ENCODE assay signal across 1 cellular context in the genomic region with DNA sequence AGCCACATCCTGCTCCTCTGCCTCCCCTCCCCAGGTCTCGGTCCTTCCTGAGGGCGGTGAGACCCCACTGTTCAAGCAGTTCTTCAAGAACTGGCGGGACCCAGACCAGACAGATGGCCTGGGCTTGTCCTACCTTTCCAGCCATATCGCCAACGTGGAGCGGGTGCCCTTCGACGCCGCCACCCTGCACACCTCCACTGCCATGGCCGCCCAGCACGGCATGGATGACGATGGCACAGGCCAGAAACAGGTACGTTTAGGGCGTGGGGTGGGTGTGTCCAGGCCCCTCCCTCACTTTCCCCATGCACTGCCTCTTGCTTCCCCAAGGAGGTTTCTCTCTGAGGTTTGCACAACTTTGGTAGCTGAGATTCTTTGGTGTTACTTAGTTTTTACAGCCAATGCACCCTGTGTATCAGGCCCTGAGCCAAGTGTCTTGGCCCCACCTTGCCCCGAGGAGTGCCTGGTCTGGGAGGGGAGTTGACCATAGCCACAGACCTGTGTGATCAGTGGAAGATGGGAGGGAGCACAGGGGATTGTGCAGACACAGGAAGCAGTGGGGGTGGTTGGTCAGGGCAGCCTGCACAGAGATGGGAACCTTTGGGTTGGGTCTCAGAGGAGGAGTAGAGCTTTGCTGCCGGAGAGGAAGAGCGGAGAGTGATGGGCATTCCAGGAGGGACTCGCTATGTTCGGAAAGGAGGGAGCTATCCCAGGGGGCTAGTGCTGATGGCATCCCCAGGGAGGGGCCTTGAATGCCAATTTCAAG.
TF ChIP-seq lines count a peak whose summit lies in the region.

No MANE protein-coding gene starts in this region.

TF ChIP-seq in HepG2, 621 proteins besides CTCF, POLR2A, EP300 and RAD21:
- TF ChIP-seq RBFOX2 (IDR thresholded peaks at IDR 0.05; ENCODE audit: low read depth, low read length) (peak; percentile 45; the same call in 1 of the 2 replicates), AGO2 (optimal IDR thresholded peaks at IDR 0.05; ENCODE audit: low read depth, low read length) (peak; percentile 76), TFDP2 (CRISPR knock-in tag; IDR thresholded peaks at IDR 0.05) (no peak)
